In the genomic region with DNA sequence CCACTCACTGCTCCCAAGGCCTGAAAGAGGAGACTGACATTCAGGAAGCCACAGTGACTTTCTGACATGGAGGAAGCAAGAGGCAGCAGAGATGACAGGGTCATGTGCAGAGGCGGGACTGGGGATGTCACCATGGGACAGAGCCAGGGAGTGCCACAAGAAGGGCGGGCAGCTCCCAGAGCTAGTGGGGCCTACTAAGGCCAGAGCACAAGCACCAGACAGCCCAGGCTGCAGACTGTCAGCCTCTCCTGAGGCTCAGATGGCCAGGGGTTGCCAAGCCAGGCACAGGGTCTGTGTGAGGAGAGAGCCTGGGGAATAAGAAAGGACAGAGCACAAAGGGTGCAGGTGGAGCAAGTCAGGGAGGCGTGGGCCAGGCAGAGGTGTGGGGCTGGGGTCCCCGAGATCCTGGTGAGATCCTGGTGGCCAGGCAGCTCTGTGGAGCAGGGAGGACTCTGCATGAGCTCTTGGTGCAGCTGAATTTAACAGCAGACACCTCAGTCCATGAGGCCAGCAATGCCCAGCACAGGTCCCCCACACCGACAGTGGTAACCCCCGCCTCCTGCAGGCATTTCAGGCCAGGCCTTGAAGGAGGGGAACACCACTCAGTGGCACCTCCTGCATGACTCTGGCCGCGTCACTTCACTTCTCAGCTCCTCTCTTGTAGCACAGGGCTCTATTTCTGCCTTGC, we compare ENCODE assay signal across 13 cellular contexts. TPM values are rescaled to one million over a fixed set of nuclear protein-coding genes. Genes with fewer than 3 reads are reported as not detected.
DNase-seq lines count a peak whose midpoint lies in the region; ATAC-seq and TF ChIP-seq lines count a peak whose summit lies in the region.
"Had no signal": no experiment of that assay in that cellular context is flagged by ENCODE, and none has a peak within 500 bp of the region (broad histone marks: within the 10 kb centered on the region; RNA-seq: fewer than 3 reads in every experiment).

No MANE protein-coding gene starts in this region.

- H3K9me3 ChIP-seq in spleen: no peaks in the 10 kb centered on the region
- H3K9me3 ChIP-seq: heart right ventricle, ovary had no signal

- H3K36me3 ChIP-seq in spleen: peaks cover 0 to 100% (median 96%) of the 10 kb centered on the region in 6 donors
- H3K36me3 ChIP-seq: ovary had no signal

- peak overlapping the region; percentile 38 for H3K27ac Mint-ChIP-seq in activated naive CD4-positive, alpha-beta T cell treated with anti-CD3 and anti-CD28 coated beads, Interleukin-2, amount 10 ng/mL, durations not matched to agents 7 days and 5 days
- H3K27ac Mint-ChIP-seq in T-cell: peak overlapping the region; percentile 26 to 58
- H3K27ac Mint-ChIP-seq in glutamatergic neuron (ENCODE audit: unreplicated experiment): peak overlapping the region; percentile 6

- peaks cover 3% of the 10 kb centered on the region for H3K4me1 Mint-ChIP-seq in activated naive CD4-positive, alpha-beta T cell treated with anti-CD3 and anti-CD28 coated beads, Interleukin-2, amount 10 ng/mL, durations not matched to agents 7 days and 5 days
- H3K4me1 Mint-ChIP-seq in T-cell: peaks cover 10 to 30% (median 13%) of the 10 kb centered on the region in 3 donors
- H3K4me1 Mint-ChIP-seq in glutamatergic neuron (ENCODE audit: low read depth, unreplicated experiment): peaks cover 29% of the 10 kb centered on the region

- no peak for TF ChIP-seq POLR2A in spleen (IDR thresholded peaks at IDR 0.05)

- H3K27ac ChIP-seq in spleen: peak overlapping the region in 4 of 8 donors; percentile 8 to 55 (median 29)
- H3K27ac ChIP-seq: heart right ventricle, ovary had no signal

- POLR2A ChIA-PET in T-cell (lab: Charles Lee): no interaction called here

- CTCF ChIA-PET in activated naive CD4-positive, alpha-beta T cell treated with anti-CD3 and anti-CD28 coated beads, Interleukin-2, amount 10 ng/mL, durations not matched to agents 7 days and 5 days (lab: Charles Lee): interaction anchor here (1.0 kb wide), 1 partner anchor 14 kb away, joined by 3 read pairs; no protein-coding TSS in a partner anchor
- CTCF ChIA-PET in T-cell (lab: Charles Lee): no interaction called here

- intact Hi-C loops in spleen (cut with DNase I; ENCODE audit: low total_unique reads): no loop called here

- no peak overlapping the region for H3K4me3 ChIP-seq in spleen
- H3K4me3 ChIP-seq: heart right ventricle, ovary had no signal

- no peak for ATAC-seq in T-cell (replicated peaks in 1 of 4)

- H3K36me3 Mint-ChIP-seq in activated naive CD4-positive, alpha-beta T cell treated with anti-CD3 and anti-CD28 coated beads, Interleukin-2, amount 10 ng/mL, durations not matched to agents 7 days and 5 days: peaks cover 59% of the 10 kb centered on the region
- H3K36me3 Mint-ChIP-seq in T-cell (peaks cover 50% of the 10 kb centered on the region), glutamatergic neuron (ENCODE audit: unreplicated experiment) (peaks cover 18% of the 10 kb centered on the region)

- DNase-seq in activated naive CD4-positive, alpha-beta T cell treated with anti-CD3 and anti-CD28 coated beads, Interleukin-2, amount 10 ng/mL, durations not matched to agents 7 days and 5 days: no peak
- DNase-seq in activated naive CD4-positive, alpha-beta T cell (lab: John Stamatoyannopoulos, UW): no peak
- no peak for DNase-seq in T-cell
- DNase-seq in glutamatergic neuron: no peak
- DNase-seq in spleen: peak; percentile 68
- no peak for DNase-seq in NCI-H1436 (lab: John Stamatoyannopoulos, UW)
- DNase-seq in NCI-H345 (lab: John Stamatoyannopoulos, UW): no peak
- no peak for DNase-seq in HuH-7 (ENCODE audit: low spot score)
- DNase-seq: activated CD4-positive, alpha-beta T cell treated with anti-CD3 and anti-CD28 coated beads for 1 hour; cerebellar nuclear complex; DMS79; heart right ventricle; ovary had no signal

- no peaks in the 10 kb centered on the region for H3K27me3 Mint-ChIP-seq in activated naive CD4-positive, alpha-beta T cell treated with anti-CD3 and anti-CD28 coated beads, Interleukin-2, amount 10 ng/mL, durations not matched to agents 7 days and 5 days
- no peaks in the 10 kb centered on the region for H3K27me3 Mint-ChIP-seq in T-cell
- peaks cover 18% of the 10 kb centered on the region for H3K27me3 Mint-ChIP-seq in glutamatergic neuron (ENCODE audit: unreplicated experiment)

- no peak overlapping the region for H3K4me3 Mint-ChIP-seq in activated naive CD4-positive, alpha-beta T cell treated with anti-CD3 and anti-CD28 coated beads, Interleukin-2, amount 10 ng/mL, durations not matched to agents 7 days and 5 days
- H3K4me3 Mint-ChIP-seq in T-cell (no peak overlapping the region), glutamatergic neuron (ENCODE audit: unreplicated experiment) (no peak overlapping the region)

- peaks cover 0 to 71% (median 30%) of the 10 kb centered on the region in 6 donors for H3K4me1 ChIP-seq in spleen

- no peaks in the 10 kb centered on the region for H3K27me3 ChIP-seq in spleen (replicated peaks in 1 of 7)
- H3K27me3 ChIP-seq: heart right ventricle, ovary had no signal

- H3K9me3 Mint-ChIP-seq in activated naive CD4-positive, alpha-beta T cell treated with anti-CD3 and anti-CD28 coated beads, Interleukin-2, amount 10 ng/mL, durations not matched to agents 7 days and 5 days: no peaks in the 10 kb centered on the region
- no peaks in the 10 kb centered on the region for H3K9me3 Mint-ChIP-seq in T-cell
- H3K9me3 Mint-ChIP-seq in glutamatergic neuron (ENCODE audit: unreplicated experiment): peaks cover 22% of the 10 kb centered on the region

- no peak for TF ChIP-seq CTCF in glutamatergic neuron (IDR thresholded peaks at IDR 0.05; ENCODE audit: partially characterized antibody, unreplicated experiment)
- no peak for TF ChIP-seq CTCF in spleen (IDR thresholded peaks at IDR 0.05 in 8 of 11, conservative IDR thresholded peaks at IDR 0.05 in 3 of 11)

- 86 to 91% (median 89%) methylated on average over 6 to 8 of the region's 8 CpGs for WGBS in spleen, 5 donors

RNA-seq across cellular contexts. Expression of a gene that starts 52.3 kb away (rescaled TPM):
- total RNA-seq in T-cell (100 to 1,000 TPM in 3 of 5 donors, 10 to 100 TPM in 2; 89.4 to 116 (median 101) TPM), glutamatergic neuron (ENCODE audit: unreplicated experiment) (105 TPM), spleen (10 to 100 TPM; 56.3 to 99.3 (median 88.2) TPM)
- polyA plus RNA-seq in spleen: 100 to 1,000 TPM; 100 to 176 (median 161) TPM
